ENCODE assay signal across 8 cellular contexts in the genomic region with DNA sequence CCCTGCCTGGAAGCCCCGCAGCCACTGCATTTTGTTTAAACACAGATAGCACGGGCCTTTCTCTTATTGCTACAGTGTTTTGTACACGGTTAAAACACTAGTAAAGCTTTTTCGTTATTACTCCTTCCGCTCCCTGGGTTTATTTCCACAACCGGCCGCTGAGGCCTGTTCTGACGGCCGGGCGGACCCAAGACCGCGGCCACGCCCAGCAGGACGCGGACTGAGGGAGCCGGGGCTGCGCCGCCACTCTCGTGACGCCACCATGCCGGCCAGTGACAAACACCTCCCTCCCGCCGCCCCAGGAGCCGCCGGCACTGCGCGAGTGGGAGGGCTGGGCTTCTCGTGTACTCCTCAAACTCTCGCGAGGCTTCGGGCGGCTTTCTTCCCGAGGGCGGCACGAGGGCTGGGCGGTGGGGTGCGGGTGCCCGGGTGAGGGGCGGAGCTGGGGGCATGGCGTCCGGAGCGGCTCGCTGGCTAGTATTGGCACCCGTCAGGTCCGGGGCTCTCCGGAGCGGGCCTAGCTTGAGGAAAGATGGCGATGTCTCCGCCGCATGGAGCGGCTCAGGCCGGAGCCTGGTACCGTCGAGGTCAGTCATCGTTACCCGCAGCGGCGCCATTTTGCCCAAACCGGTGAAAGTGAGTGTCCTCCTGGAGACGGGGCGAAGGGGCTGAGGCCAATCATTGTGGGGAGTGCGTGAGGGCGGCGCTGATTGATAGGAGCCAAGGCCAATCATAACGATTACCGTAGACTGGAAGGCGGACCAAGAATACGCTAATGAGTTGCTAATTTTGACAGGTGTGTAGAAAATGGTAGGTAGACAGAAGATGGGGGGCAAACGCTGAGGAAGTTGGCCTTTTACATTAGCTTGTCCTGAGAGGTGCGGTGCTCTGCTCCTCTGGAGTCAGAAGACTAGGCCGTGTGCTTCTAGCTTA. TPM values are rescaled to one million over a fixed set of nuclear protein-coding genes. Genes with fewer than 3 reads are reported as not detected.
DNase-seq lines count a peak whose midpoint lies in the region; ATAC-seq, FAIRE-seq and TF ChIP-seq lines count a peak whose summit lies in the region.

A gene with protein sequence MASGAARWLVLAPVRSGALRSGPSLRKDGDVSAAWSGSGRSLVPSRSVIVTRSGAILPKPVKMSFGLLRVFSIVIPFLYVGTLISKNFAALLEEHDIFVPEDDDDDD (plus strand): TSS at position 382 of the 933 bp plus-strand sequence. CDS start 69 bp downstream, at position 451.

- peaks cover 0 to 4% of the 10 kb centered on the region in 2 experiments for H3K36me3 ChIP-seq in keratinocyte (ENCODE audit: control insufficient read depth in 2 of 2, extremely low read depth in 1 of 2, insufficient read depth in 2 of 2, low read length in 2 of 2)

- ATAC-seq in HG03432 (IDR thresholded peaks at IDR 0.05; ENCODE audit: unreplicated experiment), result peak; percentile 86

- TF ChIP-seq CTCF in keratinocyte (optimal IDR thresholded peaks at IDR 0.05 in 1 of 3, IDR thresholded peaks at IDR 0.05 in 1 of 3, conservative IDR thresholded peaks at IDR 0.05 in 1 of 3; ENCODE audit: extremely low read depth in 1 of 3, insufficient read depth in 2 of 3, low read length in 3 of 3), result no peak

- H3K9me1 ChIP-seq in keratinocyte (ENCODE audit: control insufficient read depth, extremely low read depth, insufficient read depth, low read length), result no peaks in the 10 kb centered on the region

- dilution Hi-C loops in keratinocyte (cut with MboI; ENCODE audit: extremely low pct_ligation_motif_present, low sequenced_read_pairs), result no loop called here

- peaks cover 3% of the 10 kb centered on the region for H3K9me3 ChIP-seq in keratinocyte (ENCODE audit: control insufficient read depth, low read depth, low read length)

- peak; percentile 84 for TF ChIP-seq POLR2A in GM19099 (IDR thresholded peaks at IDR 0.05; ENCODE audit: extremely low read depth, insufficient read length, low read depth)

- H3K4me3 ChIP-seq in keratinocyte (ENCODE audit: control insufficient read depth in 2 of 3, extremely low read depth in 1 of 3, insufficient read depth in 2 of 3, low read depth in 1 of 3, low read length in 3 of 3), result peak within 1 kb of the TSS; percentile 55 to 95 (median 89)

- peak; percentile 98 for FAIRE-seq in keratinocyte (lab: Jason Lieb, UNC)

- peak within 1 kb of the TSS; percentile 96 for H3K4me2 ChIP-seq in keratinocyte (ENCODE audit: control insufficient read depth, extremely low read depth, insufficient read depth, low read depth, low read length)

- peak within 1 kb of the TSS; percentile 96 for H3K27ac ChIP-seq in keratinocyte (ENCODE audit: control insufficient read depth, insufficient read depth, low read length)

- peaks cover 2% of the 10 kb centered on the region for H3K79me2 ChIP-seq in keratinocyte (ENCODE audit: control insufficient read depth, insufficient read depth, low read length)

- peaks cover 22% of the 10 kb centered on the region for H3K4me1 ChIP-seq in keratinocyte (ENCODE audit: control insufficient read depth, extremely low read depth, insufficient read depth, low read length)

- peak within 1 kb of the TSS; percentile 97 for H2AFZ ChIP-seq in keratinocyte (ENCODE audit: control insufficient read depth, low read length)

- no peaks in the 10 kb centered on the region for H3K27me3 ChIP-seq in keratinocyte (ENCODE audit: control insufficient read depth, extremely low read depth, insufficient read depth, low read length)

- H3K9ac ChIP-seq in keratinocyte (ENCODE audit: control insufficient read depth, extremely low read depth, insufficient read depth, low read length), result peak within 1 kb of the TSS; percentile 95

- no peaks in the 10 kb centered on the region for H4K20me1 ChIP-seq in keratinocyte (ENCODE audit: control insufficient read depth, extremely low read depth, insufficient read depth, low read length)

- peak; percentile 98 for DNase-seq in AG20443 (ENCODE audit: low spot score)
- peak; percentile 95 for DNase-seq in NCI-H510A (lab: John Stamatoyannopoulos, UW)
- DNase-seq in activated CD4-positive, alpha-beta T cell treated with anti-CD3 and anti-CD28 coated beads for 1 hour, result peak; percentile 98
- DNase-seq in cerebellum (ENCODE audit: low spot score), result peak; percentile 98
- DNase-seq in keratinocyte (ENCODE audit: low read depth, low spot score), result peak; percentile 87
- DNase-seq in stimulated activated CD4-positive, alpha-beta T cell treated with anti-CD3 and anti-CD28 coated beads, Interleukin-15, amount 100 ng/mL, for 1 hour (ENCODE audit: low read depth in 1 of 2, low spot score in 1 of 2), result peak; percentile 94 to 97

RNA-seq across cellular contexts. Expression of the gene that starts here (rescaled TPM):
- total RNA-seq in cerebellum, result 14.1 TPM
- polyA plus RNA-seq in keratinocyte, result 21.1 to 30.0 TPM (median 21.6 TPM) in 3 replicates
- polyA plus RNA-seq in keratinocyte (2011; ENCODE audit: low read depth), result 10.3 TPM
- polyA plus RNA-seq in keratinocyte (2011; cell fraction: cytosol; rRNA removed), result 21.5 and 33.2 TPM in 2 replicates
- polyA plus RNA-seq in keratinocyte (2011; cell fraction: nucleus; rRNA removed), result 9.5 TPM in 2 replicates
- polyA plus RNA-seq in keratinocyte (2012; ENCODE audit: low replicate concordance), result 50.4 and 51.3 TPM in 2 replicates
- polyA minus RNA-seq in keratinocyte, result 3.6 to 4.5 TPM (median 3.7 TPM) in 3 replicates
- polyA minus RNA-seq in keratinocyte (2011; cell fraction: cytosol; rRNA and poly(A)+ RNA removed), result 4.8 TPM
- polyA minus RNA-seq in keratinocyte (2011; cell fraction: nucleus; rRNA and poly(A)+ RNA removed), result 1.0 and 2.1 TPM in 2 replicates

Comparison
In these comparisons a context has a peak if more than half of its experiments do, and no peak if none do; other contexts are left out.
1. Peak in every context shown above with its lines: DNase-seq, ATAC-seq, H3K4me3 ChIP-seq and H3K27ac ChIP-seq.